ENCODE assay signal across 8 cellular contexts in the genomic region with DNA sequence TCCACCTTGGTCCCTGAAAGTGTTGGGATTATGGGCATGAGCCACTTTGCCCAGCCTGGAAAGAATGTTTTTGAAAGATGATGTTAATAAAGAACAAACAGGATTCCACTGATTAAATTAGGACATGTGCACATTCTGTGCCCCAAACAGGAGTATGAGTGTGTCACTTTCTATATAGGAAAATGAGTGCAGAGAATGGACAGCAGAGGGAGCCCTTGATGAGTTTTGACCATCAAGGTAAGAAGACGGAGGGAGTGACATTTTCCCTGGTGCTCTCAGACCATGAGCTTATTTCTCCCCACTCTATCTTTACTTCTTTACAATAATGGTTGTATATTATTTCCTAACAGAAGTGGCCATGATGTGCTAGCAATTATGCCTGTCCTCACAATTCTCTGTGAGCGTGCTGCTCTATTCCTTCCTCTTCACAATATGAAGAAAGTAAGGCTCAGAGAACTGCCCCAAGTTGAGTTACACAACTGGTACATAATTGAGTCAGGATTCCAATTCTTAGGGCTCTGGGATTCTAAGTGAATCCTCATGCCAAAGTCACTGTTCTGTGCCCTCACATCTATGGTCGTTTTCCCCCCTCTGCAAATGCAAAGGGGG. TPM values are rescaled to one million over a fixed set of nuclear protein-coding genes. Genes with fewer than 3 reads are reported as not detected.
DNase-seq lines count a peak whose midpoint lies in the region; ATAC-seq and TF ChIP-seq lines count a peak whose summit lies in the region.

No MANE protein-coding gene starts in this region.

- no peak for ATAC-seq in CD4-positive, alpha-beta T cell (ENCODE audit: poor library complexity)
- peak; percentile 80 for ATAC-seq in GM19035 (IDR thresholded peaks at IDR 0.05; ENCODE audit: unreplicated experiment)
- ATAC-seq in GM19397 (IDR thresholded peaks at IDR 0.05; ENCODE audit: unreplicated experiment), result no peak

- H3K9me3 Mint-ChIP-seq in CD4-positive, alpha-beta T cell, result no peaks in the 10 kb centered on the region
- H3K9me3 Mint-ChIP-seq in activated naive CD4-positive, alpha-beta T cell treated with anti-CD3 and anti-CD28 coated beads for 36 hours, result no peaks in the 10 kb centered on the region
- H3K9me3 Mint-ChIP-seq in osteocyte (ENCODE audit: unreplicated experiment), result peaks cover 6% of the 10 kb centered on the region

- peak; percentile 85 for TF ChIP-seq RAD21 in Ishikawa (IDR thresholded peaks at IDR 0.05; ENCODE audit: low read depth)

- H3K27me3 Mint-ChIP-seq in CD4-positive, alpha-beta T cell, result no peaks in the 10 kb centered on the region
- H3K27me3 Mint-ChIP-seq in activated naive CD4-positive, alpha-beta T cell treated with anti-CD3 and anti-CD28 coated beads for 36 hours (ENCODE audit: low read depth), result no peaks in the 10 kb centered on the region
- H3K27me3 Mint-ChIP-seq in osteocyte (ENCODE audit: unreplicated experiment), result no peaks in the 10 kb centered on the region

- DNase-seq in CD4-positive, alpha-beta T cell, result peak in 5 of 10 experiments; percentile 5 to 28 (median 19)
- DNase-seq in NOMO-1 treated with dmso at 0.1 percent for 144 hours (lab: John Stamatoyannopoulos, UW; ENCODE audit: unreplicated experiment) (peak; percentile 47), globus pallidus (ENCODE audit: low spot score) (peak; percentile 76), osteocyte (ENCODE audit: extremely low spot score, unreplicated experiment) (no peak)
- DNase-seq in activated naive CD4-positive, alpha-beta T cell treated with anti-CD3 and anti-CD28 coated beads for 36 hours, result peak; percentile 69

- H3K27me3 ChIP-seq in CD4-positive, alpha-beta T cell (ENCODE audit: control insufficient read depth, insufficient read depth, low read length), result no peaks in the 10 kb centered on the region

- no peak overlapping the region for H3K27ac Mint-ChIP-seq in CD4-positive, alpha-beta T cell
- no peak overlapping the region for H3K27ac Mint-ChIP-seq in activated naive CD4-positive, alpha-beta T cell treated with anti-CD3 and anti-CD28 coated beads for 36 hours
- peak overlapping the region; percentile 47 for H3K27ac Mint-ChIP-seq in osteocyte (ENCODE audit: unreplicated experiment)

- no peaks in the 10 kb centered on the region for H3K9me3 ChIP-seq in CD4-positive, alpha-beta T cell (ENCODE audit: control insufficient read depth, low read length)

- no peak overlapping the region for H3K4me3 Mint-ChIP-seq in CD4-positive, alpha-beta T cell
- no peak overlapping the region for H3K4me3 Mint-ChIP-seq in activated naive CD4-positive, alpha-beta T cell treated with anti-CD3 and anti-CD28 coated beads for 36 hours
- no peak overlapping the region for H3K4me3 Mint-ChIP-seq in osteocyte (ENCODE audit: unreplicated experiment)

- POLR2A ChIA-PET in CD4-positive, alpha-beta T cell (lab: Charles Lee), result no interaction called here

- H3K27ac ChIP-seq in CD4-positive, alpha-beta T cell (ENCODE audit: low read depth, low read length), result no peak overlapping the region

- TF ChIP-seq EP300 in Ishikawa (IDR thresholded peaks at IDR 0.05; ENCODE audit: borderline replicate concordance), result no peak

- CTCF ChIA-PET in CD4-positive, alpha-beta T cell (lab: Charles Lee), result interaction anchor here (1.5 kb wide), 1 partner anchor 147 kb away, joined by 4 read pairs; no protein-coding TSS in a partner anchor
- CTCF ChIA-PET in activated naive CD4-positive, alpha-beta T cell treated with anti-CD3 and anti-CD28 coated beads for 36 hours (lab: Charles Lee), result interaction anchor here (0.6 to 12.8 kb wide), 13 partner anchors 9 to 156 kb away, joined by 3 to 203 read pairs (median 3); no protein-coding TSS in a partner anchor

- peak; percentile 70 for TF ChIP-seq CTCF in CD4-positive, alpha-beta T cell (IDR thresholded peaks at IDR 0.05)
- peak; percentile 89 for TF ChIP-seq CTCF in osteocyte (IDR thresholded peaks at IDR 0.05)

- H3K4me1 Mint-ChIP-seq in CD4-positive, alpha-beta T cell (ENCODE audit: low read depth), result no peaks in the 10 kb centered on the region
- H3K4me1 Mint-ChIP-seq in activated naive CD4-positive, alpha-beta T cell treated with anti-CD3 and anti-CD28 coated beads for 36 hours (ENCODE audit: low read depth), result no peaks in the 10 kb centered on the region
- H3K4me1 Mint-ChIP-seq in osteocyte (ENCODE audit: unreplicated experiment), result peaks cover 17% of the 10 kb centered on the region

- intact Hi-C loops in CD4-positive, alpha-beta T cell (cut with DNase I, micrococcal nuclease), result loop anchor here (1.0 kb wide), 2 partner anchors 147 to 1194 kb away; no protein-coding TSS in a partner anchor
- intact Hi-C loops in activated naive CD4-positive, alpha-beta T cell treated with anti-CD3 and anti-CD28 coated beads for 36 hours (cut with micrococcal nuclease), result loop anchor here (1.0 kb wide), 2 partner anchors 142 to 147 kb away; no protein-coding TSS in a partner anchor

- H3K36me3 Mint-ChIP-seq in CD4-positive, alpha-beta T cell (ENCODE audit: low read depth), result no peaks in the 10 kb centered on the region
- H3K36me3 Mint-ChIP-seq in activated naive CD4-positive, alpha-beta T cell treated with anti-CD3 and anti-CD28 coated beads for 36 hours (ENCODE audit: low read depth), result peaks cover 17% of the 10 kb centered on the region
- H3K36me3 Mint-ChIP-seq in osteocyte (ENCODE audit: unreplicated experiment), result peaks cover 4% of the 10 kb centered on the region

TF ChIP-seq in Ishikawa, 13 proteins besides CTCF, POLR2A, EP300 and RAD21:
- TF ChIP-seq EGR1 (IDR thresholded peaks at IDR 0.05), result no peak
- TF ChIP-seq, protein P1, sequence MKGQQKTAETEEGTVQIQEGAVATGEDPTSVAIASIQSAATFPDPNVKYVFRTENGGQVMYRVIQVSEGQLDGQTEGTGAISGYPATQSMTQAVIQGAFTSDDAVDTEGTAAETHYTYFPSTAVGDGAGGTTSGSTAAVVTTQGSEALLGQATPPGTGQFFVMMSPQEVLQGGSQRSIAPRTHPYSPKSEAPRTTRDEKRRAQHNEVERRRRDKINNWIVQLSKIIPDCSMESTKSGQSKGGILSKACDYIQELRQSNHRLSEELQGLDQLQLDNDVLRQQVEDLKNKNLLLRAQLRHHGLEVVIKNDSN (IDR thresholded peaks at IDR 0.05), result no peak
- TF ChIP-seq YY1 (IDR thresholded peaks at IDR 0.05; ENCODE audit: low read depth), result no peak
- no peak for TF ChIP-seq TCF12 (IDR thresholded peaks at IDR 0.05; ENCODE audit: low read depth)
- TF ChIP-seq FOXM1 (IDR thresholded peaks at IDR 0.05; ENCODE audit: borderline replicate concordance, low read depth), result no peak
- no peak for TF ChIP-seq CEBPB (IDR thresholded peaks at IDR 0.05)
TF ChIP-seq in Ishikawa: peak in this region for 0.

RNA-seq across cellular contexts. Expression of gene RPL37A, which starts 20.6 kb away (rescaled TPM):
- 1,000 to 10,000 TPM; 4,138 to 4,142 TPM for total RNA-seq in CD4-positive, alpha-beta T cell
- total RNA-seq in activated naive CD4-positive, alpha-beta T cell treated with anti-CD3 and anti-CD28 coated beads for 36 hours, result 1,000 to 10,000 TPM; 4,869 to 4,871 TPM
- 2,580 and 2,608 TPM in 2 replicates for total RNA-seq in osteocyte
